ENCODE assay signal across 14 cellular contexts in the genomic region with DNA sequence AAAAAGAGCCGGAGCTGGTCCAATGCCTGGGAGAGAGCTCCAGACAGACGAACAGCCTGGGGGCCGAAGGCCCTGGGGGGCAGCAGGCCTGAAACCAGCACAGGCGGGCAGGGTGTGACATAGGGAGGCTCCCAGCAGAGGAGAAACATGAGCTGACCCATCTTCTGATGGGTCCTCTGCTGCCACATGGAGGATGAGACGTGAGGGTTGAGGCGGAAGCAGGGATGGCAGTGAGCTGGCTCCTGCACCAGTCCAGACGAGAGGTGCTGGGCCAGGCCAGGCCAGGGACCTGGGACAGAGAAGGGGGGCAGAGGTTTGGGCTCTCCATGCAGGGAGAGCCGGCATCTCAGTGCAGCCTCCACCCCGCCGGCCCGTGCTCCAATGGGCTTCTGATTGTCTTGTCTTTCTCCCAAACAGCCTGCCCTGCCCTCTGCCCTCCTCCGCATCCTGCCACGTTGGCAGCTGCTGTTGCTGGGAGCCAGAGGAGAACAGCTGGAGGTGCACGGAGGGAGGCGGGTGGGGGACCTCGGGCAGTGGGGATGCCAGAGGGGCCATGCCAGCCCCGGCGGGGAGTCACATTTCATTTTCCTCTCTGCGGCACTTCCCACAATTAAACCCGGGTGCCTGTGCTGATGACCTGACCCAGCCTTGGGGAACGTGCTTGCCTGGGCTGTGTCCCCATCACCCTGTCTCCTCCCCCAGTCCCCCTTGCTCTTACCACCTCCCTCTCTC.
DNase-seq lines count a peak whose midpoint lies in the region; ATAC-seq and TF ChIP-seq lines count a peak whose summit lies in the region.
"Had no signal": no experiment of that assay in that cellular context is flagged by ENCODE, and none has a peak within 500 bp of the region (broad histone marks: within the 10 kb centered on the region; RNA-seq: fewer than 3 reads in every experiment).

No MANE protein-coding gene starts in this region.

- ATAC-seq in activated naive CD8-positive, alpha-beta T cell treated with anti-CD3 and anti-CD28 coated beads, Interleukin-2, amount 50 U/mL, for 24 hours, result peak; percentile 15
- ATAC-seq in effector memory CD8-positive, alpha-beta T cell (replicated peaks), result no peak

- H3K4me1 Mint-ChIP-seq in activated naive CD8-positive, alpha-beta T cell treated with anti-CD3 and anti-CD28 coated beads, Interleukin-2, amount 50 U/mL, for 24 hours, result no peaks in the 10 kb centered on the region
- peaks cover 2% of the 10 kb centered on the region for H3K4me1 Mint-ChIP-seq in activated naive CD8-positive, alpha-beta T cell treated with anti-CD3 and anti-CD28 coated beads for 36 hours
- H3K4me1 Mint-ChIP-seq in progenitor cell of endocrine pancreas (ENCODE audit: low read depth), result peaks cover 17% of the 10 kb centered on the region
- H3K4me1 Mint-ChIP-seq in effector memory CD8-positive, alpha-beta T cell (ENCODE audit: low read depth in 2 of 2), result no peaks in the 10 kb centered on the region

- H3K36me3 Mint-ChIP-seq in activated naive CD8-positive, alpha-beta T cell treated with anti-CD3 and anti-CD28 coated beads, Interleukin-2, amount 50 U/mL, for 24 hours (ENCODE audit: low read depth), result no peaks in the 10 kb centered on the region
- H3K36me3 Mint-ChIP-seq in activated naive CD8-positive, alpha-beta T cell treated with anti-CD3 and anti-CD28 coated beads for 36 hours, result no peaks in the 10 kb centered on the region
- H3K36me3 Mint-ChIP-seq in progenitor cell of endocrine pancreas (ENCODE audit: insufficient read depth), result no peaks in the 10 kb centered on the region
- H3K36me3 Mint-ChIP-seq in effector memory CD8-positive, alpha-beta T cell (ENCODE audit: insufficient read depth), result no peaks in the 10 kb centered on the region
- H3K36me3 Mint-ChIP-seq: natural killer cell treated with Interleukin-12 subunit alpha and Interleukin-12 subunit beta and Interleukin-15 and Interleukin-18, amount 100 ng/mL, for 72 hours had no signal

- H3K27me3 ChIP-seq in testis, result no peaks in the 10 kb centered on the region

- H3K9me3 ChIP-seq in testis, result no peaks in the 10 kb centered on the region
- H3K9me3 ChIP-seq: thoracic aorta had no signal

- H3K4me1 ChIP-seq in testis, result peaks cover 46% of the 10 kb centered on the region

- H3K27ac ChIP-seq in testis, result peak overlapping the region in 1 of 2 donors; percentile 10
- H3K27ac ChIP-seq: HL-60, thoracic aorta had no signal

- no peak for DNase-seq in activated naive CD8-positive, alpha-beta T cell treated with anti-CD3 and anti-CD28 coated beads, Interleukin-2, amount 50 U/mL, for 24 hours
- DNase-seq in activated naive CD8-positive, alpha-beta T cell treated with anti-CD3 and anti-CD28 coated beads for 36 hours, result no peak
- DNase-seq in NCI-H524 (lab: John Stamatoyannopoulos, UW) (peak; percentile 88 to 95), left kidney (ENCODE audit: low read depth, low spot score) (peak; percentile 94), testis (peak; percentile 42), progenitor cell of endocrine pancreas (ENCODE audit: low spot score, unreplicated experiment) (no peak), GM10266 (ENCODE audit: extremely low spot score) (no peak)
- DNase-seq in effector memory CD8-positive, alpha-beta T cell, result no peak
- DNase-seq: effector CD8-positive, alpha-beta T cell; NCI-H1930; stimulated activated CD4-positive, alpha-beta T cell treated with anti-CD3 and anti-CD28 coated beads, Interleukin-2, amount 100 ng/mL, for 48 hours had no signal

- no peaks in the 10 kb centered on the region for H3K36me3 ChIP-seq in testis (ENCODE audit: low read depth, missing control alignments)
- H3K36me3 ChIP-seq: thoracic aorta had no signal

- TF ChIP-seq POLR2A in testis (IDR thresholded peaks at IDR 0.05), result no peak

- no peak overlapping the region for H3K4me3 ChIP-seq in testis
- H3K4me3 ChIP-seq: thoracic aorta had no signal

- H3K9me3 Mint-ChIP-seq in activated naive CD8-positive, alpha-beta T cell treated with anti-CD3 and anti-CD28 coated beads, Interleukin-2, amount 50 U/mL, for 24 hours, result no peaks in the 10 kb centered on the region
- H3K9me3 Mint-ChIP-seq in activated naive CD8-positive, alpha-beta T cell treated with anti-CD3 and anti-CD28 coated beads for 36 hours, result no peaks in the 10 kb centered on the region
- no peaks in the 10 kb centered on the region for H3K9me3 Mint-ChIP-seq in progenitor cell of endocrine pancreas (ENCODE audit: low read depth)
- H3K9me3 Mint-ChIP-seq in effector memory CD8-positive, alpha-beta T cell, result no peaks in the 10 kb centered on the region
- H3K9me3 Mint-ChIP-seq: natural killer cell treated with Interleukin-12 subunit alpha and Interleukin-12 subunit beta and Interleukin-15 and Interleukin-18, amount 100 ng/mL, for 72 hours had no signal

- no peak overlapping the region for H3K4me3 Mint-ChIP-seq in activated naive CD8-positive, alpha-beta T cell treated with anti-CD3 and anti-CD28 coated beads, Interleukin-2, amount 50 U/mL, for 24 hours
- no peak overlapping the region for H3K4me3 Mint-ChIP-seq in activated naive CD8-positive, alpha-beta T cell treated with anti-CD3 and anti-CD28 coated beads for 36 hours
- H3K4me3 Mint-ChIP-seq in progenitor cell of endocrine pancreas (ENCODE audit: low read depth), result no peak overlapping the region
- no peak overlapping the region for H3K4me3 Mint-ChIP-seq in effector memory CD8-positive, alpha-beta T cell
- H3K4me3 Mint-ChIP-seq: natural killer cell treated with Interleukin-12 subunit alpha and Interleukin-12 subunit beta and Interleukin-15 and Interleukin-18, amount 100 ng/mL, for 72 hours had no signal

- no peak overlapping the region for H3K27ac Mint-ChIP-seq in activated naive CD8-positive, alpha-beta T cell treated with anti-CD3 and anti-CD28 coated beads, Interleukin-2, amount 50 U/mL, for 24 hours
- no peak overlapping the region for H3K27ac Mint-ChIP-seq in activated naive CD8-positive, alpha-beta T cell treated with anti-CD3 and anti-CD28 coated beads for 36 hours
- no peak overlapping the region for H3K27ac Mint-ChIP-seq in progenitor cell of endocrine pancreas
- H3K27ac Mint-ChIP-seq in effector memory CD8-positive, alpha-beta T cell, result no peak overlapping the region
- H3K27ac Mint-ChIP-seq: natural killer cell treated with Interleukin-12 subunit alpha and Interleukin-12 subunit beta and Interleukin-15 and Interleukin-18, amount 100 ng/mL, for 72 hours had no signal

- TF ChIP-seq CTCF in testis (IDR thresholded peaks at IDR 0.05) (no peak), progenitor cell of endocrine pancreas (IDR thresholded peaks at IDR 0.05; ENCODE audit: unreplicated experiment) (no peak), GM10266 (IDR thresholded peaks at IDR 0.05; ENCODE audit: control insufficient read depth, insufficient read depth, low read depth, missing control alignments) (no peak)

- whole genome bisulfite sequencing in testis, 2 donors, result 50 to 68% methylated on average over 21 of the region's 21 CpGs

- no peaks in the 10 kb centered on the region for H3K27me3 Mint-ChIP-seq in activated naive CD8-positive, alpha-beta T cell treated with anti-CD3 and anti-CD28 coated beads, Interleukin-2, amount 50 U/mL, for 24 hours
- H3K27me3 Mint-ChIP-seq in activated naive CD8-positive, alpha-beta T cell treated with anti-CD3 and anti-CD28 coated beads for 36 hours, result no peaks in the 10 kb centered on the region
- H3K27me3 Mint-ChIP-seq in progenitor cell of endocrine pancreas, result peaks cover 30% of the 10 kb centered on the region
- peaks cover 16 to 41% of the 10 kb centered on the region in 2 donors for H3K27me3 Mint-ChIP-seq in effector memory CD8-positive, alpha-beta T cell

- intact Hi-C loops in testis (cut with DNase I; ENCODE audit: low total_unique reads), result no loop called here

Comparison
In these comparisons a context has a peak if more than half of its experiments do, and no peak if none do; other contexts are left out.
1. DNase-seq: peak in NCI-H524 (2 of 2), left kidney (single experiment) and testis (single experiment); none in activated naive CD8-positive, alpha-beta T cell treated with anti-CD3 and anti-CD28 coated beads, Interleukin-2, amount 50 U/mL, for 24 hours (single experiment), activated naive CD8-positive, alpha-beta T cell treated with anti-CD3 and anti-CD28 coated beads for 36 hours (single experiment), progenitor cell of endocrine pancreas (single experiment), effector memory CD8-positive, alpha-beta T cell (0 of 3) and GM10266 (single experiment).